ENCODE assay signal across 11 cellular contexts in the genomic region with DNA sequence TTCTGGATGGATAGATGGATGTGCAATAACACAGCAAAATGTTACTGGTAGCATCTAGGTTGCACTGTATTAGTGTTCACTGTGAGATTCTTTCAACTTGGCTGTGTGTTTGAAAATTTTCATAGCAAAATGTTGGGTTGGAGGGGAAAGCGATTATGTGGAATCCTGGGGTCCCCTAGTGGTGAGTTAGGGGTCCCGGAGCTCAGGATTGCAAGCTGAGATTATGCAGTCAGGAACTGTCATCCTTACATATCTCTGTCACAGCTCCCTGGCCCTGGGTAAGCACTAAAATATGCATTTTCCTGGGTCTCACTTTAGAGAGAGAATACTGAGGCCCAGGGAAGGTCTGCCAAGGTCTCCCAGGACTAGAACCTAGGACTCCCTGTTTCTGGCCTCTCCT.
A peak's percentile ranks its signal among the peaks of the same experiment; 100 is the strongest.
DNase-seq lines count a peak whose midpoint lies in the region; ATAC-seq, FAIRE-seq and TF ChIP-seq lines count a peak whose summit lies in the region.
"Had no signal": no experiment of that assay in that cellular context is flagged by ENCODE, and none has a peak within 500 bp of the region (broad histone marks: within the 10 kb centered on the region; RNA-seq: fewer than 3 reads in every experiment).

No MANE protein-coding gene starts in this region.

- FAIRE-seq in GM12892 (lab: Jason Lieb, UNC), result no peak

- ATAC-seq in GM21423 (IDR thresholded peaks at IDR 0.05; ENCODE audit: unreplicated experiment), result no peak
- ATAC-seq: natural killer cell had no signal

- peak; percentile 19 for DNase-seq in stimulated activated CD4-positive, alpha-beta T cell treated with anti-CD3 and anti-CD28 coated beads, Interleukin-15, amount 100 ng/mL, for 24 hours
- no peak for DNase-seq in stimulated activated CD4-positive, alpha-beta T cell treated with anti-CD3 and anti-CD28 coated beads, Interleukin-1b, Interleukin-23, amount 100 ng/mL, for 48 hours
- peak; percentile 70 for DNase-seq in NCI-H69 (lab: John Stamatoyannopoulos, UW)
- DNase-seq in fibroblast of mammary gland (ENCODE audit: low read depth), result no peak
- DNase-seq in GM12892 (ENCODE audit: insufficient read length), result no peak
- no peak for DNase-seq in Peyer's patch
- no peak for DNase-seq in central memory CD4-positive, alpha-beta T cell
- DNase-seq: GDM1, natural killer cell, T-helper 9 cell had no signal

- H3K36me3 ChIP-seq in Peyer's patch, result no peaks in the 10 kb centered on the region

- H3K4me1 ChIP-seq in Peyer's patch, result peaks cover 0 to 13% (median 0%) of the 10 kb centered on the region in 4 donors

- H3K9me3 ChIP-seq in Peyer's patch, result no peaks in the 10 kb centered on the region

- no peaks in the 10 kb centered on the region for H3K27me3 ChIP-seq in Peyer's patch

- H3K27ac ChIP-seq in Peyer's patch, result peak overlapping the region in 1 of 4 donors; percentile 6

- H3K4me3 ChIP-seq in fibroblast of mammary gland (ENCODE audit: control insufficient read depth, low read depth, low read length) (no peak overlapping the region), Peyer's patch (no peak overlapping the region)

- TF ChIP-seq CTCF in fibroblast of mammary gland (conservative IDR thresholded peaks at IDR 0.05; ENCODE audit: control insufficient read depth, insufficient read depth, low read depth, low read length) (peak; percentile 14), Peyer's patch (IDR thresholded peaks at IDR 0.05) (no peak)

- TF ChIP-seq POLR2A in GM12892 (IDR thresholded peaks at IDR 0.05; ENCODE audit: low read depth, low read length) (no peak), Peyer's patch (IDR thresholded peaks at IDR 0.05) (no peak)

Comparison
In these comparisons a context has a peak if more than half of its experiments do, and no peak if none do; other contexts are left out.
1. DNase-seq: peak in stimulated activated CD4-positive, alpha-beta T cell treated with anti-CD3 and anti-CD28 coated beads, Interleukin-15, amount 100 ng/mL, for 24 hours (single experiment) and NCI-H69 (single experiment); none in stimulated activated CD4-positive, alpha-beta T cell treated with anti-CD3 and anti-CD28 coated beads, Interleukin-1b, Interleukin-23, amount 100 ng/mL, for 48 hours (single experiment), fibroblast of mammary gland (single experiment), GM12892 (single experiment), Peyer's patch (0 of 3) and central memory CD4-positive, alpha-beta T cell (single experiment).